Comparison of ENCODE assay signal across 22 cellular contexts in the genomic region with DNA sequence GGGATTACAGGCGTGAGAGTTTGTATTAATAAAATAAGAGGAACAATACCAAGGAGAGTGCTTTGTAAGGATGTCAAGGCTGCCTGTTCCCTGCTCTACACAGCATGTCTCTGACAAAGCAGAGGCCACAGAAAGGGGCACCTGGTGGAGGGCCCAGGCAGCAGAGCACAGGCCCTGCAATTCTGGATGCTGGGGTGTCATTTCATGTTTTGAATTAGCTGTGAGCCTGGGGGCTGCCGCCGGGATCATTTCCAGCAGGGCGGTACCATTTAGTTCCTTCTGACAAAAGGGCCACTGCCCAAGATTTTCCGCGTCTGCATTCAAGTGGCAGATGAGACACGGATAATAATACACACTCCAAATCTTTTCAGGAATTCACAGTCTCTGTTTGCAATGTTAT.
DNase-seq lines count a peak whose midpoint lies in the region; TF ChIP-seq lines count a peak whose summit lies in the region.
"Had no signal": no experiment of that assay in that cellular context is flagged by ENCODE, and none has a peak within 500 bp of the region (broad histone marks: within the 10 kb centered on the region; RNA-seq: fewer than 3 reads in every experiment).

No MANE protein-coding gene starts in this region.

- H3K27me3 ChIP-seq in parathyroid adenoma (ENCODE audit: control insufficient read depth, insufficient read depth, low read length), result no peaks in the 10 kb centered on the region
- no peaks in the 10 kb centered on the region for H3K27me3 ChIP-seq in spleen (replicated peaks in 1 of 7)
- H3K27me3 ChIP-seq: BE2C had no signal

- H3K27ac ChIP-seq in C4-2B (peak overlapping the region; percentile 52), parathyroid adenoma (peak overlapping the region; percentile 98), spleen (peak overlapping the region in 1 of 8 donors; percentile 18)

- H3K9ac ChIP-seq in parathyroid adenoma, result no peak overlapping the region

- H3K4me2 ChIP-seq in parathyroid adenoma (ENCODE audit: low read length), result peak overlapping the region; percentile 8

- H3K4me3 ChIP-seq in parathyroid adenoma (ENCODE audit: low read depth, low read length), result no peak overlapping the region
- H3K4me3 ChIP-seq in spleen, result no peak overlapping the region

- intact Hi-C loops in spleen (cut with DNase I; ENCODE audit: low total_unique reads), result no loop called here

- H3K27me3 Mint-ChIP-seq in brain, result no peaks in the 10 kb centered on the region
- H3K27me3 Mint-ChIP-seq: activated CD4-positive, alpha-beta memory T cell treated with anti-CD3 and anti-CD28 coated beads for 36 hours; memory B cell; progenitor cell of endocrine pancreas had no signal

- peaks cover 56% of the 10 kb centered on the region for H3K4me1 Mint-ChIP-seq in brain

- H3K36me3 ChIP-seq in parathyroid adenoma (ENCODE audit: control insufficient read depth, insufficient read depth, low read length), result no peaks in the 10 kb centered on the region
- no peaks in the 10 kb centered on the region for H3K36me3 ChIP-seq in spleen
- H3K36me3 ChIP-seq: BE2C had no signal

- no peaks in the 10 kb centered on the region for H3K9me3 ChIP-seq in parathyroid adenoma (ENCODE audit: control insufficient read depth, low read length)
- H3K9me3 ChIP-seq in spleen, result peaks cover 0 to 10% (median 3%) of the 10 kb centered on the region in 8 donors
- H3K9me3 ChIP-seq: BE2C, Caco-2 had no signal

- peak overlapping the region; percentile 26 to 70 (median 55) for H3K4me3 Mint-ChIP-seq in brain
- H3K4me3 Mint-ChIP-seq: activated CD4-positive, alpha-beta memory T cell treated with anti-CD3 and anti-CD28 coated beads for 36 hours; memory B cell had no signal

- TF ChIP-seq CTCF in C4-2B (conservative IDR thresholded peaks at IDR 0.05) (no peak), brain (conservative IDR thresholded peaks at IDR 0.05) (no peak), parathyroid adenoma (IDR thresholded peaks at IDR 0.05) (no peak), spleen (IDR thresholded peaks at IDR 0.05 in 8 of 11, conservative IDR thresholded peaks at IDR 0.05 in 3 of 11) (no peak)

- no peaks in the 10 kb centered on the region for H3K79me2 ChIP-seq in parathyroid adenoma

- H3K36me3 Mint-ChIP-seq in brain, result no peaks in the 10 kb centered on the region
- H3K36me3 Mint-ChIP-seq: activated CD4-positive, alpha-beta memory T cell treated with anti-CD3 and anti-CD28 coated beads for 36 hours; memory B cell; natural killer cell had no signal

- peak overlapping the region; percentile 46 for H2AFZ ChIP-seq in parathyroid adenoma

- peaks cover 37% of the 10 kb centered on the region for H3K4me1 ChIP-seq in parathyroid adenoma
- H3K4me1 ChIP-seq in spleen, result peaks cover 13 to 37% (median 29%) of the 10 kb centered on the region in 6 donors
- H3K4me1 ChIP-seq: BE2C had no signal

- peak; percentile 5 for DNase-seq in DMS79 treated with DMSO at 0.1 percent for 48 hours (lab: John Stamatoyannopoulos, UW)
- no peak for DNase-seq in DMS79 (lab: John Stamatoyannopoulos, UW)
- no peak for DNase-seq in NCI-H2227 (lab: John Stamatoyannopoulos, UW; ENCODE audit: unreplicated experiment)
- no peak for DNase-seq in spleen
- no peak for DNase-seq in NCI-H510A (lab: John Stamatoyannopoulos, UW)
- DNase-seq: activated CD4-positive, alpha-beta memory T cell treated with anti-CD3 and anti-CD28 coated beads for 36 hours; activated CD4-positive, CD25-positive, alpha-beta regulatory T cell; activated naive CD4-positive, alpha-beta T cell; activated T-cell treated with anti-CD3 and anti-CD28 coated beads for 4 hours; BE2C; Caco-2; effector CD4-positive, alpha-beta T cell; kidney; natural killer cell; NCI-H1694; stimulated activated CD8-positive, alpha-beta memory T cell treated with anti-CD3 and anti-CD28 coated beads, Interleukin-4, amount 100 ng/mL, for 48 hours; T1000 had no signal

- H3K9me3 Mint-ChIP-seq in brain, result peaks cover 3 to 16% (median 10%) of the 10 kb centered on the region in 5 experiments
- H3K9me3 Mint-ChIP-seq: memory B cell, natural killer cell had no signal

- TF ChIP-seq POLR2A in spleen (IDR thresholded peaks at IDR 0.05), result no peak

- peak overlapping the region; percentile 86 to 94 (median 89) for H3K27ac Mint-ChIP-seq in brain
- H3K27ac Mint-ChIP-seq: activated CD4-positive, alpha-beta memory T cell treated with anti-CD3 and anti-CD28 coated beads for 36 hours; memory B cell; natural killer cell; progenitor cell of endocrine pancreas had no signal

- 78 to 91% (median 84%) methylated on average over 7 of the region's 7 CpGs for WGBS in spleen, 5 donors
